In the genomic region with DNA sequence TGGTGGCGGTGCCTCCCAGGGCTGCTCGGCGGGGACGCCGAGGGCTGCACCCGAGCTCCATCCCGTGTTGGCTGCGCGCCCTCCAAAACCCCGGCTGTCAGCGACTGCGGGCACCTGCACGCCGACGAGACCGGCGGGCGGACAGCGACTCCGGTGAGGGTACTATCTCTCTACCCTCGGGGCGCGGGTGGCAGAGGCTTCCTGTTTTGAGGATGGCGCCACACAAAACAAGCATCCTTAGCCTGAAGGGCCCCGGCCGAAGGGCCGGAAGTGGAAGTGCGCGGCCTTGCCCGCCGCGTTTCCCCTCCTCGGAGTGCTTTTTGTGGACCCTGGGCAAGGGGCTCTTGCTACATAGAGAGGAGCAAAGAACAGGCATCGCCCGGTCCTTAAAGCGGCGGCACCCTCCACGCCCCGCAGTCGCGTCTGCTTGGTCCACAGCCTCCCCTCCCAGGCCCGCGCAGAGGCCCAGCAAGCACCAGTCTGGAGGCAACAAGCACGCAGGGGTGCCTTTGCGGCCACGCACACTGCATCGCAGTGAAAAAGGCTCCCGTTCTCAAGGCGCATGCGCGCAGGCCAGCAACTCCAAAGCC, we compare ENCODE assay signal across 8 cellular contexts.
DNase-seq lines count a peak whose midpoint lies in the region; ATAC-seq and TF ChIP-seq lines count a peak whose summit lies in the region.

No MANE protein-coding gene starts in this region.

- peak overlapping the region; percentile 86 for H3K9ac ChIP-seq in OCI-LY3 (ENCODE audit: low read length)

- H3K9me3 ChIP-seq in OCI-LY3 (ENCODE audit: insufficient read depth, low read length) = peaks cover 13% of the 10 kb centered on the region

- H4K20me1 ChIP-seq in OCI-LY3 (ENCODE audit: insufficient read depth, low read length) = 0 out of 2 replicates have a peak, but pooled peaks cover 5% of the 10 kb centered on the region

- peak overlapping the region; percentile 84 for H3K4me3 Mint-ChIP-seq in activated naive CD8-positive, alpha-beta T cell treated with anti-CD3 and anti-CD28 coated beads, Interleukin-2, amount 50 U/mL, for 24 hours

- no peaks in the 10 kb centered on the region for H3K27me3 ChIP-seq in OCI-LY3 (ENCODE audit: low read depth, low read length)

- peak overlapping the region; percentile 85 for H2AFZ ChIP-seq in OCI-LY3 (ENCODE audit: low read depth, low read length)

- H3K9me3 Mint-ChIP-seq in activated naive CD8-positive, alpha-beta T cell treated with anti-CD3 and anti-CD28 coated beads, Interleukin-2, amount 50 U/mL, for 24 hours = peaks cover 11% of the 10 kb centered on the region

- peaks cover 6% of the 10 kb centered on the region for H3K36me3 ChIP-seq in OCI-LY3 (replicated peaks; ENCODE audit: low read depth, low read length)

- peak; percentile 29 for ATAC-seq in GM19452 (IDR thresholded peaks at IDR 0.05; ENCODE audit: unreplicated experiment)
- peak; percentile 15 for ATAC-seq in HG03469 (IDR thresholded peaks at IDR 0.05; ENCODE audit: unreplicated experiment)
- ATAC-seq in activated naive CD8-positive, alpha-beta T cell treated with anti-CD3 and anti-CD28 coated beads, Interleukin-2, amount 50 U/mL, for 24 hours = peak; percentile 22

- peaks cover 41% of the 10 kb centered on the region for H3K79me2 ChIP-seq in OCI-LY3 (ENCODE audit: low read length)

- peaks cover 14% of the 10 kb centered on the region for H3K4me1 ChIP-seq in OCI-LY3 (ENCODE audit: low read length)

- DNase-seq in DMS53 (lab: John Stamatoyannopoulos, UW) (peak; percentile 92), hepatic stellate cell (ENCODE audit: low spot score) (peak; percentile 48), retina (peak; percentile 97), GM13977 (ENCODE audit: low spot score) (no peak)
- DNase-seq in activated naive CD8-positive, alpha-beta T cell treated with anti-CD3 and anti-CD28 coated beads, Interleukin-2, amount 50 U/mL, for 24 hours = no peak

- in situ Hi-C loops in GM13977 (cut with MboI; ENCODE audit: low pct_unique_long_range_greater_than_20kb, low sequenced_read_pairs, unreplicated experiment) = no loop called here

- TF ChIP-seq CTCF in OCI-LY3 (IDR thresholded peaks at IDR 0.05; ENCODE audit: low read depth, low read length) (peak; percentile 8; the same call in 1 of the 2 replicates), GM13977 (IDR thresholded peaks at IDR 0.05; ENCODE audit: extremely low read depth, insufficient read depth, missing control alignments) (no peak)

- peak overlapping the region; percentile 91 for H3K27ac ChIP-seq in OCI-LY3 (ENCODE audit: low read length)

- peak overlapping the region; percentile 81 for H3K4me2 ChIP-seq in OCI-LY3 (ENCODE audit: low read length)

- no peaks in the 10 kb centered on the region for H3K27me3 Mint-ChIP-seq in activated naive CD8-positive, alpha-beta T cell treated with anti-CD3 and anti-CD28 coated beads, Interleukin-2, amount 50 U/mL, for 24 hours

- peaks cover 48% of the 10 kb centered on the region for H3K4me1 Mint-ChIP-seq in activated naive CD8-positive, alpha-beta T cell treated with anti-CD3 and anti-CD28 coated beads, Interleukin-2, amount 50 U/mL, for 24 hours

- peaks cover 8% of the 10 kb centered on the region for H3K36me3 Mint-ChIP-seq in activated naive CD8-positive, alpha-beta T cell treated with anti-CD3 and anti-CD28 coated beads, Interleukin-2, amount 50 U/mL, for 24 hours (ENCODE audit: low read depth)

- H3K27ac Mint-ChIP-seq in activated naive CD8-positive, alpha-beta T cell treated with anti-CD3 and anti-CD28 coated beads, Interleukin-2, amount 50 U/mL, for 24 hours = peak overlapping the region; percentile 93

- H3K4me3 ChIP-seq in OCI-LY3 (ENCODE audit: low read length) = peak overlapping the region; percentile 82

Comparison
In these comparisons a context has a peak if more than half of its experiments do, and no peak if none do; other contexts are left out.
1. DNase-seq: peak in DMS53 (single experiment), hepatic stellate cell (single experiment) and retina (single experiment); none in activated naive CD8-positive, alpha-beta T cell treated with anti-CD3 and anti-CD28 coated beads, Interleukin-2, amount 50 U/mL, for 24 hours (single experiment) and GM13977 (single experiment).
2. Peak in every context shown above with its lines, with median percentiles within 50 percentile points of each other: ATAC-seq.